8 cellular contexts compared by ENCODE assay signal in genomic region chr19:5031231-5032100, GRCh38.
DNase-seq lines count a peak whose midpoint lies in the region; ATAC-seq and TF ChIP-seq lines count a peak whose summit lies in the region.

No MANE protein-coding gene starts in this region.

- BruUV-seq in Caco-2 (replicated peaks; lab: Mats Ljungman, UMichigan) = no TSS peak

- ATAC-seq in left lung (peak; percentile 94), GM18858 (IDR thresholded peaks at IDR 0.05; ENCODE audit: unreplicated experiment) (no peak)

- no peaks in the 10 kb centered on the region for H3K27me3 ChIP-seq in Caco-2 (replicated peaks; ENCODE audit: control insufficient read depth, insufficient read depth, low read length)
- no peaks in the 10 kb centered on the region for H3K27me3 ChIP-seq in HAP-1 (ENCODE audit: low read depth)
- no peaks in the 10 kb centered on the region for H3K27me3 ChIP-seq in left lung

- H3K27me3 Mint-ChIP-seq in Caco-2 (ENCODE audit: insufficient read depth, unreplicated experiment) (no peaks in the 10 kb centered on the region), chondrocyte (ENCODE audit: low read depth) (no peaks in the 10 kb centered on the region)
- no peaks in the 10 kb centered on the region for H3K27me3 Mint-ChIP-seq in activated CD4-positive, alpha-beta T cell treated with anti-CD3 and anti-CD28 coated beads, Interleukin-2, amount 10 ng/mL, durations not matched to agents 24 days and 14 days

- intact Hi-C loops in Caco-2 (cut with micrococcal nuclease; ENCODE audit: unreplicated experiment) (loop anchor here (1.0 to 5.0 kb wide), 3 partner anchors 30 to 224 kb away; no protein-coding TSS in a partner anchor), left lung (cut with DNase I) (loop anchor here (5.0 to 10.0 kb wide), 3 partner anchors 157 to 227 kb away; no protein-coding TSS in a partner anchor)
- intact Hi-C loops in activated CD4-positive, alpha-beta T cell treated with anti-CD3 and anti-CD28 coated beads, Interleukin-2, amount 10 ng/mL, durations not matched to agents 24 days and 14 days (cut with micrococcal nuclease) = loop anchor here (1.0 to 10.0 kb wide), 4 partner anchors 31 to 543 kb away; no protein-coding TSS in a partner anchor

- H3K9me3 Mint-ChIP-seq in Caco-2 (ENCODE audit: unreplicated experiment) (no peaks in the 10 kb centered on the region), chondrocyte (ENCODE audit: low read depth) (no peaks in the 10 kb centered on the region)
- no peaks in the 10 kb centered on the region for H3K9me3 Mint-ChIP-seq in activated CD4-positive, alpha-beta T cell treated with anti-CD3 and anti-CD28 coated beads, Interleukin-2, amount 10 ng/mL, durations not matched to agents 24 days and 14 days

- H3K4me1 ChIP-seq in Caco-2 = no peaks in the 10 kb centered on the region
- H3K4me1 ChIP-seq in HAP-1 = peaks cover 3% of the 10 kb centered on the region; the same call in 1 of the 2 replicates
- H3K4me1 ChIP-seq in left lung = peaks cover 0 to 27% of the 10 kb centered on the region in 2 donors

- H3K36me3 Mint-ChIP-seq in Caco-2 (ENCODE audit: insufficient read depth, unreplicated experiment) (peaks cover 12% of the 10 kb centered on the region), chondrocyte (ENCODE audit: low read depth) (peaks cover 8% of the 10 kb centered on the region)
- peaks cover 8% of the 10 kb centered on the region for H3K36me3 Mint-ChIP-seq in activated CD4-positive, alpha-beta T cell treated with anti-CD3 and anti-CD28 coated beads, Interleukin-2, amount 10 ng/mL, durations not matched to agents 24 days and 14 days (ENCODE audit: low read depth)

- in situ Hi-C loops in HAP-1 (cut with MboI; ENCODE audit: low sequenced_read_pairs) = loop anchor here (5.0 to 10.0 kb wide), 2 partner anchors 224 to 543 kb away; no protein-coding TSS in a partner anchor

- H3K36me3 ChIP-seq in Caco-2 (ENCODE audit: control insufficient read depth, insufficient read depth, low read length) (no peaks in the 10 kb centered on the region), HAP-1 (replicated peaks) (peaks cover 18% of the 10 kb centered on the region), left lung (peaks cover 0 to 32% of the 10 kb centered on the region in 2 donors)

- TF ChIP-seq CTCF in Caco-2 (IDR thresholded peaks at IDR 0.05; ENCODE audit: insufficient read depth in 1 of 2, low read depth in 1 of 2, low read length in 1 of 2, severe bottlenecking in 1 of 2, unreplicated experiment in 1 of 2) (peak; percentile 85 to 95), chondrocyte (IDR thresholded peaks at IDR 0.05) (peak; percentile 91), left lung (IDR thresholded peaks at IDR 0.05) (peak; percentile 95 to 96)

- H3K4me3 ChIP-seq in Caco-2 (ENCODE audit: low read depth, low read length) = no peak overlapping the region
- no peak overlapping the region for H3K4me3 ChIP-seq in HAP-1
- H3K4me3 ChIP-seq in left lung = no peak overlapping the region

- H3K27ac Mint-ChIP-seq in Caco-2 (ENCODE audit: unreplicated experiment) (no peak overlapping the region), chondrocyte (ENCODE audit: unreplicated experiment) (peak overlapping the region; percentile 57)
- no peak overlapping the region for H3K27ac Mint-ChIP-seq in activated CD4-positive, alpha-beta T cell treated with anti-CD3 and anti-CD28 coated beads, Interleukin-2, amount 10 ng/mL, durations not matched to agents 24 days and 14 days

- H3K9me3 ChIP-seq in Caco-2 (no peaks in the 10 kb centered on the region), HAP-1 (no peaks in the 10 kb centered on the region), left lung (no peaks in the 10 kb centered on the region)

- no peak overlapping the region for H3K27ac ChIP-seq in left lung

- DNase-seq in Caco-2 = peak; percentile 81 to 91
- DNase-seq in HAP-1 (ENCODE audit: low spot score in 2 of 2) = peak; percentile 57 to 92
- DNase-seq in NCI-H446 treated with DMSO at 0.1 percent for 48 hours (lab: John Stamatoyannopoulos, UW) = peak; percentile 22
- DNase-seq in activated CD4-positive, alpha-beta T cell treated with anti-CD3 and anti-CD28 coated beads, Interleukin-2, amount 10 ng/mL, durations not matched to agents 24 days and 14 days = peak; percentile 95
- DNase-seq in chondrocyte (ENCODE audit: low spot score) = peak; percentile 94
- DNase-seq in left lung = peak; percentile 81 to 94
- peak; percentile 72 to 80 for DNase-seq in stimulated activated CD4-positive, alpha-beta T cell treated with anti-CD3 and anti-CD28 coated beads, Interleukin-4, amount 100 ng/mL, for 4 hours

- CTCF ChIA-PET in Caco-2 (lab: Charles Lee) = interaction anchor here (0.5 to 3.0 kb wide), 15 partner anchors 13 to 240 kb away, joined by 3 to 23 read pairs (median 5); partner anchors contain the start of genes FEM1A, KDM4B and PLIN3

- no peak overlapping the region for H3K4me3 Mint-ChIP-seq in Caco-2 (ENCODE audit: unreplicated experiment)
- H3K4me3 Mint-ChIP-seq in activated CD4-positive, alpha-beta T cell treated with anti-CD3 and anti-CD28 coated beads, Interleukin-2, amount 10 ng/mL, durations not matched to agents 24 days and 14 days = no peak overlapping the region
- no peak overlapping the region for H3K4me3 Mint-ChIP-seq in chondrocyte (ENCODE audit: unreplicated experiment)

- H3K4me1 Mint-ChIP-seq in Caco-2 (ENCODE audit: low read depth, unreplicated experiment) (no peaks in the 10 kb centered on the region), chondrocyte (ENCODE audit: low read depth) (peaks cover 48% of the 10 kb centered on the region)
- no peaks in the 10 kb centered on the region for H3K4me1 Mint-ChIP-seq in activated CD4-positive, alpha-beta T cell treated with anti-CD3 and anti-CD28 coated beads, Interleukin-2, amount 10 ng/mL, durations not matched to agents 24 days and 14 days

- POLR2A ChIA-PET in Caco-2 (lab: Charles Lee) = no interaction called here

Comparison
In these comparisons a context has a peak if more than half of its experiments do, and no peak if none do; other contexts are left out.
1. DNase-seq: peak in every context shown above with its lines; median percentile 95 in activated CD4-positive, alpha-beta T cell treated with anti-CD3 and anti-CD28 coated beads, Interleukin-2, amount 10 ng/mL, durations not matched to agents 24 days and 14 days; 94 in chondrocyte; 88 in left lung; 86 in Caco-2; 76 in stimulated activated CD4-positive, alpha-beta T cell treated with anti-CD3 and anti-CD28 coated beads, Interleukin-4, amount 100 ng/mL, for 4 hours; 74 in HAP-1; 22 in NCI-H446 treated with DMSO at 0.1 percent for 48 hours.